Comparison of ENCODE assay signal across 7 cellular contexts in genomic region chr11:79493555-79494171, GRCh38. TPM values are rescaled to one million over a fixed set of nuclear protein-coding genes. Genes with fewer than 3 reads are reported as not detected.
A peak's percentile ranks its signal among the peaks of the same experiment; 100 is the strongest.
DNase-seq lines count a peak whose midpoint lies in the region; ATAC-seq, FAIRE-seq and TF ChIP-seq lines count a peak whose summit lies in the region.

No MANE protein-coding gene starts in this region.

- no peak overlapping the region for H3K4me2 ChIP-seq in K562 (ENCODE audit: insufficient read depth, low read length)

- CTCF ChIA-PET in K562 (lab: Yijun Ruan, JAX; ENCODE audit: low intra/inter-chr PET ratio) = no interaction called here

- H3K9me3 ChIP-seq in K562 (replicated peaks; ENCODE audit: control insufficient read depth, insufficient read depth, low read depth, low read length) = no peaks in the 10 kb centered on the region

- no peaks in the 10 kb centered on the region for H3K79me2 ChIP-seq in K562 (ENCODE audit: control insufficient read depth, insufficient read depth, low read length)

- H3K27ac ChIP-seq in K562 (ENCODE audit: extremely low read depth, low read depth, low read length) = no peak overlapping the region

- no peak overlapping the region for H3K9ac ChIP-seq in K562 (ENCODE audit: insufficient read depth in 1 of 2, low read depth in 2 of 2, low read length in 2 of 2)

- no peaks in the 10 kb centered on the region; the same call in 1 of the 2 replicates for H4K20me1 ChIP-seq in K562 (replicated peaks; ENCODE audit: control insufficient read depth, insufficient read depth, low read length)

- no peaks in the 10 kb centered on the region; a peak in 1 of 5 replicates for H3K4me1 ChIP-seq in K562 (replicated peaks in 1 of 2; ENCODE audit: control insufficient read depth in 2 of 2, insufficient read depth in 2 of 2, low read length in 2 of 2)

- H3K27me3 ChIP-seq in K562 (ENCODE audit: control insufficient read depth in 2 of 2, insufficient read depth in 2 of 2, low read length in 2 of 2) = no peaks in the 10 kb centered on the region; a peak in 1 of 5 replicates

- ATAC-seq in K562 = peak; percentile 96

- H3K36me3 ChIP-seq in K562 (ENCODE audit: control insufficient read depth, insufficient read depth, low read length) = no peaks in the 10 kb centered on the region

- in situ Hi-C loops in K562 (cut with MboI) = no loop called here

- intact Hi-C loops in K562 (cut with micrococcal nuclease) = no loop called here

- no peak overlapping the region for H3K4me3 ChIP-seq in LNCaP clone FGC (ENCODE audit: low read depth, low read length)
- no peak overlapping the region for H3K4me3 ChIP-seq in K562

- 3% methylated on average over 11 of the region's 11 CpGs for WGBS in K562 (ENCODE audit: insufficient coverage, low coverage, missing lambda C conversion rate)

- POLR2A ChIA-PET in K562 (lab: Yijun Ruan, JAX) = interaction anchor here (1.1 kb wide), 1 partner anchor 11 kb away, joined by 4 read pairs; no protein-coding TSS in a partner anchor

- peak; percentile 90 for DNase-seq in H54 (ENCODE audit: insufficient read length, low spot score)
- DNase-seq in LNCaP clone FGC (ENCODE audit: low read depth) = peak; percentile 17
- peak; percentile 12 for DNase-seq in SHP77 treated with DMSO at 0.1 percent for 48 hours (lab: John Stamatoyannopoulos, UW)
- peak; percentile 66 to 84 (median 78) for DNase-seq in K562 (ENCODE audit: extremely low read depth in 1 of 4, low spot score in 3 of 4)
- DNase-seq in iPS DF 4.7 (ENCODE audit: extremely low read depth, low spot score) = peak; percentile 75
- DNase-seq in stimulated activated CD4-positive, alpha-beta T cell treated with anti-CD3 and anti-CD28 coated beads, Interleukin-15, amount 100 ng/mL, for 24 hours = peak; percentile 63

- TF ChIP-seq CTCF in GM12872 (IDR thresholded peaks at IDR 0.05; ENCODE audit: insufficient read depth, low read depth, low read length) (peak; percentile 92), LNCaP clone FGC (IDR thresholded peaks at IDR 0.05; ENCODE audit: control insufficient read depth, extremely low read depth, insufficient read depth) (peak; percentile 89), K562 (IDR thresholded peaks at IDR 0.05 in 2 of 3, conservative IDR thresholded peaks at IDR 0.05 in 1 of 3; ENCODE audit: insufficient read depth in 2 of 3, low read depth in 1 of 3, low read length in 3 of 3) (peak; percentile 70 to 83 (median 75))

- no peak for TF ChIP-seq EP300 in K562 (IDR thresholded peaks at IDR 0.05; ENCODE audit: low read length)

- peaks cover 3% of the 10 kb centered on the region for H3K9me1 ChIP-seq in K562 (ENCODE audit: control insufficient read depth, insufficient read depth, low read length)

- no peak overlapping the region for H2AFZ ChIP-seq in K562 (ENCODE audit: low read depth, low read length)

- FAIRE-seq in H54 (lab: Jason Lieb, UNC) (peak; percentile 86), K562 (lab: Jason Lieb, UNC) (peak; percentile 71)

- TF ChIP-seq POLR2A in H54 (IDR thresholded peaks at IDR 0.05; ENCODE audit: low read depth, low read length) = no peak
- no peak for TF ChIP-seq POLR2A in K562 (conservative IDR thresholded peaks at IDR 0.05)

- no TSS peak for BruUV-seq in K562 (replicated peaks; lab: Mats Ljungman, UMichigan)

- TF ChIP-seq RAD21 in K562 (CRISPR knock-in tag; conservative IDR thresholded peaks at IDR 0.05 in 1 of 2, IDR thresholded peaks at IDR 0.05 in 1 of 2) = peak; percentile 38 to 55; a peak in 3 of 4 replicates

TF ChIP-seq in K562, 482 proteins besides CTCF, POLR2A, EP300 and RAD21:
- no peak for TF ChIP-seq MEF2D (tag; conservative IDR thresholded peaks at IDR 0.05; ENCODE audit: low read depth)
- no peak for TF ChIP-seq KLF1 (tag; IDR thresholded peaks at IDR 0.05)
- 0 out of 2 replicates have a peak, but pooled peaks have one; percentile 32 for TF ChIP-seq XRCC5 (IDR thresholded peaks at IDR 0.05; ENCODE audit: low read depth, low read length)
- TF ChIP-seq RB1 (IDR thresholded peaks at IDR 0.05; ENCODE audit: low read depth) = peak; percentile 29; the same call in 1 of the 2 replicates
- peak; percentile 57; the same call in 1 of the 2 replicates for TF ChIP-seq SMC3 (conservative IDR thresholded peaks at IDR 0.05; ENCODE audit: insufficient read depth, low read depth, low read length)

RNA-seq across cellular contexts. Expression of gene TENM4, which starts 52.8 kb away (rescaled TPM):
- not detected in 2 replicates for total RNA-seq in K562 (2011; cell fraction: chromatin; rRNA removed; ENCODE audit: low replicate concordance)
- total RNA-seq in K562 (2011; cell fraction: nucleolus; rRNA removed) = not detected in 2 replicates
- total RNA-seq in K562 (2011; cell fraction: nucleoplasm; rRNA removed) = not detected in 2 replicates
- total RNA-seq in K562 (2014; rRNA removed) (not detected in 2 replicates), K562 (2014; rRNA removed; fragmentation: Illumina TruSeq; extraction: Trizol) (not detected in 2 replicates), K562 (2015; rRNA removed; fragmentation: Illumina TruSeq; extraction: Trizol) (not detected in 2 replicates), K562 (2021) (0.16 and 0.92 TPM in 2 replicates)
- polyA plus RNA-seq in K562 (2011; rRNA removed) (not detected in 2 replicates), K562 (2014; fragmentation: Illumina TruSeq; extraction: Trizol) (not detected in 2 replicates), K562 (2014; fragmentation: Nextera tagmentation; extraction: Ambion mirVana) (not detected), K562 (2014; rRNA removed) (not detected in 2 replicates)
- not detected in 2 replicates for polyA plus RNA-seq in K562 (2011; cell fraction: cytosol; rRNA removed)
- not detected in 2 replicates for polyA plus RNA-seq in K562 (2011; cell fraction: nucleus; rRNA removed)
- polyA plus RNA-seq in K562 (2012) = 0.08 TPM in 1 of 2 replicates, not detected in the other
- not detected in 2 replicates for polyA minus RNA-seq in K562 (2011; rRNA and poly(A)+ RNA removed)
- not detected in 2 replicates for polyA minus RNA-seq in K562 (2011; cell fraction: cytosol; rRNA and poly(A)+ RNA removed)
- polyA minus RNA-seq in K562 (2011; cell fraction: nucleus; rRNA and poly(A)+ RNA removed) = not detected in 2 replicates

Comparison
In these comparisons a context has a peak if more than half of its experiments do, and no peak if none do; other contexts are left out.
1. DNase-seq: peak in every context shown above with its lines; median percentile 90 in H54; 78 in K562; 75 in iPS DF 4.7; 63 in stimulated activated CD4-positive, alpha-beta T cell treated with anti-CD3 and anti-CD28 coated beads, Interleukin-15, amount 100 ng/mL, for 24 hours; 17 in LNCaP clone FGC; 12 in SHP77 treated with DMSO at 0.1 percent for 48 hours.